Comparison of ENCODE assay signal across 7 cellular contexts in genomic region chr5:139473565-139473964, GRCh38. TPM values are rescaled to one million over a fixed set of nuclear protein-coding genes. Genes with fewer than 3 reads are reported as not detected.
A peak's percentile ranks its signal among the peaks of the same experiment; 100 is the strongest.
DNase-seq lines count a peak whose midpoint lies in the region; ATAC-seq and TF ChIP-seq lines count a peak whose summit lies in the region.
"Had no signal": no experiment of that assay in that cellular context is flagged by ENCODE, and none has a peak within 500 bp of the region (broad histone marks: within the 10 kb centered on the region; RNA-seq: fewer than 3 reads in every experiment).

No MANE protein-coding gene starts in this region.

- POLR2A ChIA-PET in activated CD4-positive, alpha-beta T cell treated with anti-CD3 and anti-CD28 coated beads, Interleukin-2, amount 10 ng/mL, durations not matched to agents 7 days and 5 days (lab: Charles Lee), result interaction anchor here (0.5 kb wide), 1 partner anchor 38 kb away, joined by 6 read pairs; no protein-coding TSS in a partner anchor

- H3K4me3 ChIP-seq in epithelial cell of esophagus (ENCODE audit: low read length), result no peak overlapping the region

- H3K4me3 Mint-ChIP-seq in activated CD4-positive, alpha-beta T cell treated with anti-CD3 and anti-CD28 coated beads, Interleukin-2, amount 10 ng/mL, durations not matched to agents 7 days and 5 days, result no peak overlapping the region
- H3K4me3 Mint-ChIP-seq in stimulated activated naive CD8-positive, alpha-beta T cell treated with anti-CD3 and anti-CD28 coated beads, Interleukin-15, amount 100 ng/mL, for 72 hours, result no peak overlapping the region
- H3K4me3 Mint-ChIP-seq: IgD-negative memory B cell had no signal

- H3K27me3 Mint-ChIP-seq in activated CD4-positive, alpha-beta T cell treated with anti-CD3 and anti-CD28 coated beads, Interleukin-2, amount 10 ng/mL, durations not matched to agents 7 days and 5 days, result no peaks in the 10 kb centered on the region
- H3K27me3 Mint-ChIP-seq in stimulated activated naive CD8-positive, alpha-beta T cell treated with anti-CD3 and anti-CD28 coated beads, Interleukin-15, amount 100 ng/mL, for 72 hours, result no peaks in the 10 kb centered on the region

- no peaks in the 10 kb centered on the region for H3K9me3 Mint-ChIP-seq in activated CD4-positive, alpha-beta T cell treated with anti-CD3 and anti-CD28 coated beads, Interleukin-2, amount 10 ng/mL, durations not matched to agents 7 days and 5 days
- H3K9me3 Mint-ChIP-seq in stimulated activated naive CD8-positive, alpha-beta T cell treated with anti-CD3 and anti-CD28 coated beads, Interleukin-15, amount 100 ng/mL, for 72 hours, result no peaks in the 10 kb centered on the region

- DNase-seq in activated CD4-positive, alpha-beta T cell treated with anti-CD3 and anti-CD28 coated beads, Interleukin-2, amount 10 ng/mL, durations not matched to agents 7 days and 5 days, result no peak
- DNase-seq in activated CD4-positive, alpha-beta T cell treated with anti-CD3 and anti-CD28 coated beads for 48 hours, result no peak
- peak; percentile 75 for DNase-seq in epithelial cell of esophagus (ENCODE audit: low read depth)
- no peak for DNase-seq in stimulated activated naive CD8-positive, alpha-beta T cell treated with anti-CD3 and anti-CD28 coated beads, Interleukin-15, amount 100 ng/mL, for 72 hours
- no peak for DNase-seq in NCI-H1417 (lab: John Stamatoyannopoulos, UW)

- H3K36me3 Mint-ChIP-seq in activated CD4-positive, alpha-beta T cell treated with anti-CD3 and anti-CD28 coated beads, Interleukin-2, amount 10 ng/mL, durations not matched to agents 7 days and 5 days (ENCODE audit: low read depth), result peaks cover 45% of the 10 kb centered on the region

- peak overlapping the region; percentile 78 for H3K27ac Mint-ChIP-seq in activated CD4-positive, alpha-beta T cell treated with anti-CD3 and anti-CD28 coated beads, Interleukin-2, amount 10 ng/mL, durations not matched to agents 7 days and 5 days
- peak overlapping the region; percentile 37 to 52 for H3K27ac Mint-ChIP-seq in stimulated activated naive CD8-positive, alpha-beta T cell treated with anti-CD3 and anti-CD28 coated beads, Interleukin-15, amount 100 ng/mL, for 72 hours
- H3K27ac Mint-ChIP-seq: IgD-negative memory B cell had no signal

- no peak for ATAC-seq in stimulated activated naive CD8-positive, alpha-beta T cell treated with anti-CD3 and anti-CD28 coated beads, Interleukin-15, amount 100 ng/mL, for 72 hours
- no peak for ATAC-seq in GM21360 (IDR thresholded peaks at IDR 0.05; ENCODE audit: unreplicated experiment)

- peaks cover 90% of the 10 kb centered on the region for H3K4me1 Mint-ChIP-seq in activated CD4-positive, alpha-beta T cell treated with anti-CD3 and anti-CD28 coated beads, Interleukin-2, amount 10 ng/mL, durations not matched to agents 7 days and 5 days
- peaks cover 85% of the 10 kb centered on the region for H3K4me1 Mint-ChIP-seq in stimulated activated naive CD8-positive, alpha-beta T cell treated with anti-CD3 and anti-CD28 coated beads, Interleukin-15, amount 100 ng/mL, for 72 hours

- TF ChIP-seq CTCF in epithelial cell of esophagus (IDR thresholded peaks at IDR 0.05; ENCODE audit: insufficient read depth, low read depth, low read length, missing control alignments), result peak; percentile 37

- CTCF ChIA-PET in activated CD4-positive, alpha-beta T cell treated with anti-CD3 and anti-CD28 coated beads, Interleukin-2, amount 10 ng/mL, durations not matched to agents 7 days and 5 days (lab: Charles Lee), result interaction anchor here (0.7 to 3.2 kb wide), 4 partner anchors 12 to 41 kb away, joined by 3 to 9 read pairs (median 4); partner anchors contain the start of gene ECSCR

RNA-seq across cellular contexts. Expression of gene SMIM33, which starts 2.8 kb away (rescaled TPM):
- total RNA-seq in activated CD4-positive, alpha-beta T cell treated with anti-CD3 and anti-CD28 coated beads, Interleukin-2, amount 10 ng/mL, durations not matched to agents 7 days and 5 days, result 1 to 10 TPM; 1.1 to 1.2 TPM

RNA-seq across cellular contexts. Expression of gene STING1, which starts 9.0 kb away (rescaled TPM):
- total RNA-seq in activated CD4-positive, alpha-beta T cell treated with anti-CD3 and anti-CD28 coated beads, Interleukin-2, amount 10 ng/mL, durations not matched to agents 7 days and 5 days, result 100 to 1,000 TPM; 175 TPM

RNA-seq across cellular contexts. Expression of gene ECSCR, which starts 11.0 kb away (rescaled TPM):
- total RNA-seq in activated CD4-positive, alpha-beta T cell treated with anti-CD3 and anti-CD28 coated beads, Interleukin-2, amount 10 ng/mL, durations not matched to agents 7 days and 5 days, result under 1 TPM; 0.45 to 0.73 TPM

RNA-seq across cellular contexts. Expression of gene DNAJC18, which starts 34.2 kb away (rescaled TPM):
- 1 to 10 TPM; 4.5 to 6.8 TPM for total RNA-seq in activated CD4-positive, alpha-beta T cell treated with anti-CD3 and anti-CD28 coated beads, Interleukin-2, amount 10 ng/mL, durations not matched to agents 7 days and 5 days
